ENCODE assay signal across 20 cellular contexts in genomic region chr4:112759313-112759712, GRCh38.
"Had no signal": no experiment of that assay in that cellular context is flagged by ENCODE, and none has a peak within 500 bp of the region (broad histone marks: within the 10 kb centered on the region; RNA-seq: fewer than 3 reads in every experiment).

No MANE protein-coding gene starts in this region.

- H3K4me1 ChIP-seq: left lung, prostate gland, upper lobe of left lung had no signal

- H3K36me3 ChIP-seq: left lung, prostate gland, upper lobe of left lung had no signal

- ATAC-seq: activated CD4-positive, CD25-positive, alpha-beta regulatory T cell treated with anti-CD3 and anti-CD28 coated beads, Interleukin-2, amount 50 U/mL, for 24 hours; activated T-cell treated with anti-CD3 and anti-CD28 coated beads, Interleukin-2, amount 50 U/mL, for 72 hours; left lung; naive thymus-derived CD8-positive, alpha-beta T cell had no signal

- H3K9me3 ChIP-seq: left lung, prostate gland, upper lobe of left lung had no signal

- FAIRE-seq: bronchial epithelial cell had no signal

- H3K27ac ChIP-seq: left lung, prostate gland, upper lobe of left lung had no signal

- H3K4me3 ChIP-seq: left lung, lung, prostate gland, upper lobe of left lung had no signal

- DNase-seq: activated CD4-positive, alpha-beta memory T cell treated with anti-CD3 and anti-CD28 coated beads, Interleukin-2, amount 10 ng/mL, durations not matched to agents 7 days and 5 days; activated CD4-positive, alpha-beta T cell treated with anti-CD3 and anti-CD28 coated beads, Interleukin-2, amount 10 ng/mL, durations not matched to agents 24 days and 14 days; activated effector memory CD4-positive, alpha-beta T cell treated with Interleukin-2 at 50 U/mL for 16 hours; activated naive CD4-positive, alpha-beta T cell treated with anti-CD3 and anti-CD28 coated beads for 36 hours; activated naive CD8-positive, alpha-beta T cell treated with anti-CD3 and anti-CD28 coated beads, Interleukin-2, amount 10 ng/mL, durations not matched to agents 7 days and 5 days; activated T-cell treated with anti-CD3 and anti-CD28 coated beads, Interleukin-2, amount 50 U/mL, for 72 hours; amygdala; cerebellar nuclear complex; cortex of kidney; foreskin melanocyte; immature natural killer cell; naive thymus-derived CD8-positive, alpha-beta T cell; stimulated activated CD4-positive, alpha-beta T cell treated with anti-CD3 and anti-CD28 coated beads, Interleukin-4, amount 100 ng/mL, for 24 hours; stimulated activated naive CD4-positive, alpha-beta T cell treated with Interleukin-2 at 50 U/mL for 16 hours; upper lobe of left lung had no signal

- H3K27me3 ChIP-seq: left lung, upper lobe of left lung had no signal
